18 cellular contexts compared by ENCODE assay signal in genomic region chr13:84821261-84821660, GRCh38.
DNase-seq lines count a peak whose midpoint lies in the region; TF ChIP-seq lines count a peak whose summit lies in the region.
"Had no signal": no experiment of that assay in that cellular context is flagged by ENCODE, and none has a peak within 500 bp of the region (broad histone marks: within the 10 kb centered on the region; RNA-seq: fewer than 3 reads in every experiment).

No MANE protein-coding gene starts in this region.

- H3K27me3 ChIP-seq in effector memory CD4-positive, alpha-beta T cell (replicated peaks; ENCODE audit: control insufficient read depth, insufficient read depth, low read length, poor library complexity, severe bottlenecking): no peaks in the 10 kb centered on the region
- H3K27me3 ChIP-seq: left lung had no signal

- H3K4me3 ChIP-seq in HEK293 (ENCODE audit: low read depth, low read length): no peak overlapping the region
- H3K4me3 ChIP-seq in effector memory CD4-positive, alpha-beta T cell (ENCODE audit: insufficient read depth, low read depth, low read length, poor library complexity, severe bottlenecking): no peak overlapping the region
- H3K4me3 ChIP-seq: GM12878, left lung, prostate gland had no signal

- H3K27ac ChIP-seq in HEK293 (ENCODE audit: extremely low read depth, low read depth, low read length): no peak overlapping the region
- H3K27ac ChIP-seq in effector memory CD4-positive, alpha-beta T cell (ENCODE audit: insufficient read depth, low read length, poor library complexity, severe bottlenecking): no peak overlapping the region
- H3K27ac ChIP-seq: left lung, prostate gland had no signal

- H3K4me1 ChIP-seq in HEK293 (ENCODE audit: control insufficient read depth, insufficient read depth, low read length): no peaks in the 10 kb centered on the region
- H3K4me1 ChIP-seq in effector memory CD4-positive, alpha-beta T cell (ENCODE audit: control insufficient read depth, insufficient read depth, low read length, poor library complexity, severe bottlenecking): no peaks in the 10 kb centered on the region
- H3K4me1 ChIP-seq: left lung, prostate gland had no signal

- no peak for TF ChIP-seq CTCF in HEK293 (tag by site-specific recombination; IDR thresholded peaks at IDR 0.05)

- H3K9me3 ChIP-seq in HEK293 (ENCODE audit: control insufficient read depth, insufficient read depth, low read depth, low read length): no peaks in the 10 kb centered on the region
- no peaks in the 10 kb centered on the region for H3K9me3 ChIP-seq in effector memory CD4-positive, alpha-beta T cell (ENCODE audit: control insufficient read depth, low read length)
- H3K9me3 ChIP-seq: left lung, prostate gland had no signal

- DNase-seq in COLO668 (lab: John Stamatoyannopoulos, UW; ENCODE audit: unreplicated experiment) (peak; percentile 27), NCI-H526 treated with DMSO at 0.1 percent for 48 hours (lab: John Stamatoyannopoulos, UW) (peak; percentile 50), left kidney (ENCODE audit: low read depth, low spot score) (peak; percentile 61), Kasumi-1 (lab: John Stamatoyannopoulos, UW) (no peak)
- no peak for DNase-seq in NK-92 treated with Interleukin-12 subunit alpha and Interleukin-12 subunit beta, amount 100 ng/mL, for 24 hours (lab: John Stamatoyannopoulos, UW)
- no peak for DNase-seq in effector memory CD4-positive, alpha-beta T cell
- DNase-seq: aorta; CD8-positive, alpha-beta T cell; central memory CD4-positive, alpha-beta T cell; head of caudate nucleus; left lung; NCI-H1436; NCI-H446; stimulated activated CD4-positive, alpha-beta T cell treated with anti-CD3 and anti-CD28 coated beads, Interleukin-1b, Interleukin-23, amount 100 ng/mL, for 48 hours; substantia nigra had no signal

- H3K36me3 ChIP-seq in HEK293 (ENCODE audit: control insufficient read depth in 2 of 2, insufficient read depth in 1 of 2, low read length in 2 of 2): no peaks in the 10 kb centered on the region
- no peaks in the 10 kb centered on the region for H3K36me3 ChIP-seq in effector memory CD4-positive, alpha-beta T cell (ENCODE audit: control insufficient read depth, insufficient read depth, low read length)
- H3K36me3 ChIP-seq: left lung, prostate gland had no signal

- CTCF ChIA-PET in HEK293 (lab: Yijun Ruan, JAX): no interaction called here

- POLR2A ChIA-PET in HEK293 (lab: Yijun Ruan, JAX): no interaction called here

TF ChIP-seq in HEK293, 187 proteins besides CTCF, POLR2A, EP300 and RAD21:
- TF ChIP-seq ZNF777 (tag by site-specific recombination; IDR thresholded peaks at IDR 0.05; ENCODE audit: borderline replicate concordance): no peak
- TF ChIP-seq ZNF510 (tag by site-specific recombination; IDR thresholded peaks at IDR 0.05; ENCODE audit: insufficient replicate concordance): no peak
- TF ChIP-seq, protein P1, sequence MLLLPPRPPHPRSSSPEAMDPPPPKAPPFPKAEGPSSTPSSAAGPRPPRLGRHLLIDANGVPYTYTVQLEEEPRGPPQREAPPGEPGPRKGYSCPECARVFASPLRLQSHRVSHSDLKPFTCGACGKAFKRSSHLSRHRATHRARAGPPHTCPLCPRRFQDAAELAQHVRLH (tag by site-specific recombination; IDR thresholded peaks at IDR 0.05): no peak
- no peak for TF ChIP-seq ZNF157 (tag by site-specific recombination; IDR thresholded peaks at IDR 0.05)
- TF ChIP-seq TRIM28 (IDR thresholded peaks at IDR 0.05; ENCODE audit: borderline replicate concordance, low read length): 0 out of 2 replicates have a peak, but pooled peaks have one; percentile 46

Comparison
In these comparisons a context has a peak if more than half of its experiments do, and no peak if none do; other contexts are left out.
1. DNase-seq: peak in COLO668 (single experiment), NCI-H526 treated with DMSO at 0.1 percent for 48 hours (single experiment) and left kidney (single experiment); none in NK-92 treated with Interleukin-12 subunit alpha and Interleukin-12 subunit beta, amount 100 ng/mL, for 24 hours (single experiment), Kasumi-1 (0 of 2) and effector memory CD4-positive, alpha-beta T cell (0 of 3).